26 cellular contexts compared by ENCODE assay signal in genomic region chr12:120157678-120158077, GRCh38.
"Had no signal": no experiment of that assay in that cellular context is flagged by ENCODE, and none has a peak within 500 bp of the region (broad histone marks: within the 10 kb centered on the region; RNA-seq: fewer than 3 reads in every experiment).

No MANE protein-coding gene starts in this region.

- ATAC-seq: heart right ventricle; left ventricle myocardium superior; natural killer cell; right cardiac atrium; stimulated activated naive B cell treated with anti-CD40 and anti-IgM and Interleukin-4, amounts not matched to agents 10 μg/mL and 1 μg/mL and 100 μg/mL, for 72 hours; upper lobe of right lung had no signal

- H3K27ac Mint-ChIP-seq: dendritic cell treated with granulocyte-macrophage colony-stimulating factor and Interleukin-4, amounts not matched to agents 40 ng/mL and 50 ng/mL, for 4 days; natural killer cell; stimulated activated naive CD8-positive, alpha-beta T cell treated with anti-CD3 and anti-CD28 coated beads, Interleukin-15, Interleukin-2, amounts not matched to agents 100 ng/mL and 50 ng/mL, for 24 hours had no signal

- DNase-seq: colonic mucosa; effector CD8-positive, alpha-beta T cell; erythroblast; esophagus squamous epithelium; foreskin melanocyte; glutamatergic neuron; heart right ventricle; hippocampal formation; left ventricle myocardium superior; natural killer cell; occipital lobe; ovary; psoas muscle; right cardiac atrium; sigmoid colon; stimulated activated CD4-positive, alpha-beta T cell treated with anti-CD3 and anti-CD28 coated beads, Interleukin-2, amount 100 ng/mL, for 24 hours; stimulated activated CD4-positive, alpha-beta T cell treated with anti-CD3 and anti-CD28 coated beads, Interleukin-4, amount 100 ng/mL, for 24 hours; stimulated activated naive B cell treated with anti-CD40 and anti-IgM and Interleukin-4, amounts not matched to agents 10 μg/mL and 1 μg/mL and 100 μg/mL, for 72 hours; transverse colon; upper lobe of right lung; uterus had no signal

- H3K4me3 Mint-ChIP-seq: dendritic cell treated with granulocyte-macrophage colony-stimulating factor and Interleukin-4, amounts not matched to agents 40 ng/mL and 50 ng/mL, for 4 days; memory B cell; natural killer cell; stimulated activated naive B cell treated with anti-CD40 and anti-IgM and Interleukin-4, amounts not matched to agents 10 μg/mL and 1 μg/mL and 100 μg/mL, for 72 hours; stimulated activated naive CD8-positive, alpha-beta T cell treated with anti-CD3 and anti-CD28 coated beads, Interleukin-15, Interleukin-2, amounts not matched to agents 100 ng/mL and 50 ng/mL, for 24 hours had no signal

- H3K4me1 Mint-ChIP-seq: memory B cell, natural killer cell had no signal

- H3K9me3 Mint-ChIP-seq: dendritic cell treated with granulocyte-macrophage colony-stimulating factor and Interleukin-4, amounts not matched to agents 40 ng/mL and 50 ng/mL, for 4 days; memory B cell; natural killer cell; stimulated activated naive B cell treated with anti-CD40 and anti-IgM and Interleukin-4, amounts not matched to agents 10 μg/mL and 1 μg/mL and 100 μg/mL, for 72 hours; stimulated activated naive CD8-positive, alpha-beta T cell treated with anti-CD3 and anti-CD28 coated beads, Interleukin-15, Interleukin-2, amounts not matched to agents 100 ng/mL and 50 ng/mL, for 24 hours had no signal

- H3K4me3 ChIP-seq: colonic mucosa, esophagus squamous epithelium, heart right ventricle, lung, ovary, psoas muscle, sigmoid colon, suprapubic skin, transverse colon, upper lobe of right lung, uterus had no signal

- H3K27me3 Mint-ChIP-seq: dendritic cell treated with granulocyte-macrophage colony-stimulating factor and Interleukin-4, amounts not matched to agents 40 ng/mL and 50 ng/mL, for 4 days; memory B cell; stimulated activated naive B cell treated with anti-CD40 and anti-IgM and Interleukin-4, amounts not matched to agents 10 μg/mL and 1 μg/mL and 100 μg/mL, for 72 hours; stimulated activated naive CD8-positive, alpha-beta T cell treated with anti-CD3 and anti-CD28 coated beads, Interleukin-15, Interleukin-2, amounts not matched to agents 100 ng/mL and 50 ng/mL, for 24 hours had no signal
